ENCODE assay signal across 18 cellular contexts in genomic region chr17:5821813-5822212, GRCh38.
DNase-seq lines count a peak whose midpoint lies in the region; ATAC-seq, FAIRE-seq and TF ChIP-seq lines count a peak whose summit lies in the region.
"Had no signal": no experiment of that assay in that cellular context is flagged by ENCODE, and none has a peak within 500 bp of the region (broad histone marks: within the 10 kb centered on the region; RNA-seq: fewer than 3 reads in every experiment).

No MANE protein-coding gene starts in this region.

- H3K4me2 ChIP-seq in A549 (peak overlapping the region; percentile 45; the same call in 2 of the 3 replicates), HCT116 (ENCODE audit: low read length) (peak overlapping the region; percentile 41)
- H3K4me2 ChIP-seq: GM23338 had no signal

- ATAC-seq in A549 (no peak), HCT116 (no peak), HG03196 (IDR thresholded peaks at IDR 0.05; ENCODE audit: unreplicated experiment) (no peak)
- ATAC-seq: GM23338 had no signal

- H3K9me3 ChIP-seq in A549 (0 out of 3 replicates have a peak, but pooled peaks cover 1% of the 10 kb centered on the region), HCT116 (ENCODE audit: control insufficient read depth in 1 of 2, insufficient read depth in 1 of 2, low read depth in 1 of 2, low read length in 2 of 2) (no peaks in the 10 kb centered on the region)

- TF ChIP-seq CTCF in A549 (IDR thresholded peaks at IDR 0.05) (no peak), HCT116 (IDR thresholded peaks at IDR 0.05 in 2 of 3, conservative IDR thresholded peaks at IDR 0.05 in 1 of 3; ENCODE audit: borderline replicate concordance in 1 of 3, insufficient read depth in 1 of 3, low read depth in 2 of 3, low read length in 2 of 3) (no peak), fibroblast of mammary gland (conservative IDR thresholded peaks at IDR 0.05; ENCODE audit: control insufficient read depth, insufficient read depth, low read depth, low read length) (no peak)

- no peaks in the 10 kb centered on the region; the same call in 1 of the 2 replicates for H3K27me3 ChIP-seq in HCT116 (ENCODE audit: insufficient read depth, low read length)

- H3K36me3 ChIP-seq in HCT116 (ENCODE audit: control insufficient read depth in 1 of 2, insufficient read depth in 2 of 2, low read length in 2 of 2) = no peaks in the 10 kb centered on the region

- H4K20me1 ChIP-seq in HCT116 (ENCODE audit: insufficient read depth) = no peaks in the 10 kb centered on the region

- intact Hi-C loops in HCT116 (cut with micrococcal nuclease) = no loop called here

- no peak for FAIRE-seq in A549 (lab: Jason Lieb, UNC)

- H3K4me1 ChIP-seq in A549 (peaks cover 34% of the 10 kb centered on the region), HCT116 (ENCODE audit: control insufficient read depth in 1 of 2, insufficient read depth in 2 of 2, low read length in 2 of 2) (peaks cover 12 to 35% of the 10 kb centered on the region in 2 experiments; a peak in 3 of 4 replicates)

- DNase-seq in A549 (ENCODE audit: low read depth in 1 of 2, low spot score in 1 of 2) = no peak
- no peak for DNase-seq in HCT116 (ENCODE audit: low read depth, low spot score)
- peak; percentile 27 for DNase-seq in fibroblast of mammary gland (ENCODE audit: low read depth)
- peak; percentile 13 for DNase-seq in myocyte (ENCODE audit: low read depth)
- DNase-seq in pons (ENCODE audit: low spot score) = no peak
- DNase-seq in COLO668 (lab: John Stamatoyannopoulos, UW; ENCODE audit: unreplicated experiment) = no peak
- DNase-seq: Kasumi-1, MM.1S, NCI-H1092, NCI-H1436, NCI-H187 treated with DMSO at 0.1 percent for 48 hours, NCI-H2107, NCI-H446 treated with DMSO at 0.1 percent for 48 hours, NCI-H526 treated with DMSO at 0.1 percent for 48 hours, OCI-M1, SHP77 had no signal

- no peak overlapping the region for H2AFZ ChIP-seq in HCT116 (ENCODE audit: low read depth, low read length, poor library complexity, severe bottlenecking)

- RAD21 ChIA-PET in HCT116 (lab: Charles Lee; ENCODE audit: low non-redundant PET in 1 of 2, low total read pairs in 2 of 2, uncharacterized antibody in 2 of 2, unreplicated experiment in 2 of 2) = no interaction called here

- H3K9me2 ChIP-seq in HCT116 (ENCODE audit: insufficient read depth) = no peaks in the 10 kb centered on the region

- H3K4me3 ChIP-seq in A549 (no peak overlapping the region), HCT116 (replicated peaks in 1 of 2; ENCODE audit: low read depth in 1 of 2, low read length in 2 of 2) (no peak overlapping the region), fibroblast of mammary gland (ENCODE audit: control insufficient read depth, low read depth, low read length) (no peak overlapping the region)
- H3K4me3 ChIP-seq: GM23338 had no signal

- H3K79me2 ChIP-seq in HCT116 (ENCODE audit: insufficient read depth, low read length) = no peaks in the 10 kb centered on the region

- no peak overlapping the region for H3K9ac ChIP-seq in HCT116 (ENCODE audit: low read length)

- TF ChIP-seq RAD21 in A549 (conservative IDR thresholded peaks at IDR 0.05 in 1 of 2, IDR thresholded peaks at IDR 0.05 in 1 of 2) = no peak
- no peak for TF ChIP-seq RAD21 in HCT116 (IDR thresholded peaks at IDR 0.05; ENCODE audit: low read depth)

- POLR2A ChIA-PET in A549 (lab: Yijun Ruan, JAX) (no interaction called here), HCT116 (lab: Charles Lee) (no interaction called here)

- no TSS peak for BruUV-seq in HCT116 (replicated peaks; lab: Mats Ljungman, UMichigan)

- H3K27ac ChIP-seq in A549 = no peak overlapping the region; a peak in 3 of 6 replicates
- H3K27ac ChIP-seq in HCT116 (ENCODE audit: low read depth, low read length) = peak overlapping the region; percentile 32; the same call in 1 of the 2 replicates

- CTCF ChIA-PET in A549 (lab: Yijun Ruan, JAX) = interaction anchor here (1.0 to 1.4 kb wide), 2 partner anchors 35 to 418 kb away, joined by 3 read pairs; no protein-coding TSS in a partner anchor
- CTCF ChIA-PET in HCT116 (lab: Charles Lee) = interaction anchor here (1.4 kb wide), 1 partner anchor 247 kb away, joined by 4 read pairs; no protein-coding TSS in a partner anchor

- WGBS in A549 (ENCODE audit: missing lambda C conversion rate) = 69% methylated on average over 6 of the region's 6 CpGs

- TF ChIP-seq POLR2A in A549 (IDR thresholded peaks at IDR 0.05; ENCODE audit: low read length) (no peak), HCT116 (IDR thresholded peaks at IDR 0.05; ENCODE audit: borderline replicate concordance, extremely low read depth, insufficient read depth, insufficient read length) (no peak)

- no peak for TF ChIP-seq EP300 in A549 (IDR thresholded peaks at IDR 0.05)

TF ChIP-seq in A549, 52 proteins besides CTCF, POLR2A, EP300 and RAD21:
- TF ChIP-seq ZFP36 (IDR thresholded peaks at IDR 0.05; ENCODE audit: borderline replicate concordance, partially characterized antibody) = no peak
- TF ChIP-seq EHF (CRISPR knock-in tag; IDR thresholded peaks at IDR 0.05) = no peak
- TF ChIP-seq CEBPB (IDR thresholded peaks at IDR 0.05) = no peak
- TF ChIP-seq NR3C1 (IDR thresholded peaks at IDR 0.05) = no peak
- no peak for TF ChIP-seq HOXB13 (CRISPR knock-in tag; IDR thresholded peaks at IDR 0.05; ENCODE audit: low read depth)
- no peak for TF ChIP-seq NFE2L2 (conservative IDR thresholded peaks at IDR 0.05; ENCODE audit: low read length)

TF ChIP-seq in HCT116, 20 proteins besides CTCF, POLR2A, EP300 and RAD21:
- no peak for TF ChIP-seq REST (IDR thresholded peaks at IDR 0.05; ENCODE audit: low read depth)
- no peak for TF ChIP-seq CEBPB (IDR thresholded peaks at IDR 0.05; ENCODE audit: low read depth)
- no peak for TF ChIP-seq FOSL1 (IDR thresholded peaks at IDR 0.05; ENCODE audit: low read depth)
- no peak for TF ChIP-seq MAX (IDR thresholded peaks at IDR 0.05)
- TF ChIP-seq ZBTB33 (IDR thresholded peaks at IDR 0.05; ENCODE audit: extremely low read depth, insufficient replicate concordance, low read length) = no peak
- TF ChIP-seq ATF3 (IDR thresholded peaks at IDR 0.05) = no peak
- TF ChIP-seq EZH2 (IDR thresholded peaks at IDR 0.05) = no peak
- TF ChIP-seq SIN3A (IDR thresholded peaks at IDR 0.05; ENCODE audit: low read depth) = no peak
- no peak for TF ChIP-seq EZH2phosphoT487 (IDR thresholded peaks at IDR 0.05; ENCODE audit: borderline replicate concordance)
- TF ChIP-seq JUND (IDR thresholded peaks at IDR 0.05) = no peak

Comparison
In these comparisons a context has a peak if more than half of its experiments do, and no peak if none do; other contexts are left out.
1. DNase-seq: peak in fibroblast of mammary gland (single experiment) and myocyte (single experiment); none in A549 (0 of 2), HCT116 (single experiment), pons (single experiment) and COLO668 (single experiment).